ENCODE assay signal across 1 cellular context in the genomic region with DNA sequence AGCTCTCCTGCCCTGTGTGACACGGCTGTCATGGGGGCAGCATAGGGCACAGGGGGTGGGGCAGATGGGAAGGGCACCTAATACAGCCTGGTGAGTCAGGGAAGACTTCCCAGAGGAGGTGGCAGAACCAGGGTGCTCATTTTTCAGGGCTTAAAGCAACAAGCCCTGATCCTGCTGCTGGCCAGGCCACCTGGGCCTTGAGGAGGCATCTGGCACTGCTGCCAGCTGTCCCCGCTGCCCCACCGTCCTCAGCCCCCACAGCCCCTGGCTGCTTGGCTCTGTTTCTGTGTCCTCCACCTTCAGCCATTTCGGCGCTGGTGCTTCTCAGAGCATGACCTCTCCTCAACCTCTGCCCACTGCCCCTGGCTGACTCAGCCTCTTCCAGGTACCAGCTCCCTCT.
TF ChIP-seq lines count a peak whose summit lies in the region.

No MANE protein-coding gene starts in this region.

TF ChIP-seq in A549, 52 proteins besides CTCF, POLR2A, EP300 and RAD21:
- TF ChIP-seq EHF (CRISPR knock-in tag; IDR thresholded peaks at IDR 0.05) (no peak), ZFP36 (IDR thresholded peaks at IDR 0.05; ENCODE audit: borderline replicate concordance, partially characterized antibody) (peak; percentile 75)
